ENCODE assay signal across 2 cellular contexts in the genomic region with DNA sequence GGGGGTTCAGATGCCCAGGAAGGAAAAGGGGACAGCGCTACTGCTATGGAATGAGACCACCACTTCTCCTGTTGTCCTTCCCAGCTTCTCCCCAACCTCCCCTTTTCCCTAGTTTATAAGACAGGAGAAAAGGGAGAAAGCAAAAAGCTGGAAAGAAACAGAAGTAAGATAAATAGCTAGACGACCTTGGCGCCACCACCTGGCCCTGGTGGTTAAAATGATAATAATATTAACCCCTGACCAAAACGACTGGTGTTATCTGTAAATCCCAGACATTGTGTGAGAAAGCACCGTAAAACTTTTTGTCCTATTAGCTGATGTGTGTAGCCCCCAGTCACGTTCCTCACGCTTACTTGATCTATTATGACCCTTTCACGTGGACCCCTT.
TF ChIP-seq lines count a peak whose summit lies in the region.

No MANE protein-coding gene starts in this region.

TF ChIP-seq in K562, 482 proteins besides CTCF, POLR2A, EP300 and RAD21:
- peak; percentile 44 for TF ChIP-seq ARID1B (IDR thresholded peaks at IDR 0.05)
- peak; percentile 38; the same call in 1 of the 2 replicates for TF ChIP-seq TCF3 (CRISPR knock-in tag; IDR thresholded peaks at IDR 0.05)
- peak; percentile 63 for TF ChIP-seq CBFA2T3 (IDR thresholded peaks at IDR 0.05)
- peak; percentile 54 for TF ChIP-seq CBFA2T2 (conservative IDR thresholded peaks at IDR 0.05)
- peak; percentile 49 for TF ChIP-seq TAL1 (IDR thresholded peaks at IDR 0.05)

TF ChIP-seq in HepG2, 621 proteins besides CTCF, POLR2A, EP300 and RAD21:
- TF ChIP-seq STAG1 (CRISPR knock-in tag; IDR thresholded peaks at IDR 0.05) (peak; percentile 30), THAP9 (CRISPR knock-in tag; IDR thresholded peaks at IDR 0.05; ENCODE audit: borderline replicate concordance) (0 out of 2 replicates have a peak, but pooled peaks have one; percentile 3), ZNF343 (CRISPR knock-in tag; IDR thresholded peaks at IDR 0.05) (0 out of 2 replicates have a peak, but pooled peaks have one; percentile 44), ZNF652 (CRISPR knock-in tag; IDR thresholded peaks at IDR 0.05; ENCODE audit: borderline replicate concordance, low read depth) (peak; percentile 70)
